Comparison of ENCODE assay signal across 20 cellular contexts in the genomic region with DNA sequence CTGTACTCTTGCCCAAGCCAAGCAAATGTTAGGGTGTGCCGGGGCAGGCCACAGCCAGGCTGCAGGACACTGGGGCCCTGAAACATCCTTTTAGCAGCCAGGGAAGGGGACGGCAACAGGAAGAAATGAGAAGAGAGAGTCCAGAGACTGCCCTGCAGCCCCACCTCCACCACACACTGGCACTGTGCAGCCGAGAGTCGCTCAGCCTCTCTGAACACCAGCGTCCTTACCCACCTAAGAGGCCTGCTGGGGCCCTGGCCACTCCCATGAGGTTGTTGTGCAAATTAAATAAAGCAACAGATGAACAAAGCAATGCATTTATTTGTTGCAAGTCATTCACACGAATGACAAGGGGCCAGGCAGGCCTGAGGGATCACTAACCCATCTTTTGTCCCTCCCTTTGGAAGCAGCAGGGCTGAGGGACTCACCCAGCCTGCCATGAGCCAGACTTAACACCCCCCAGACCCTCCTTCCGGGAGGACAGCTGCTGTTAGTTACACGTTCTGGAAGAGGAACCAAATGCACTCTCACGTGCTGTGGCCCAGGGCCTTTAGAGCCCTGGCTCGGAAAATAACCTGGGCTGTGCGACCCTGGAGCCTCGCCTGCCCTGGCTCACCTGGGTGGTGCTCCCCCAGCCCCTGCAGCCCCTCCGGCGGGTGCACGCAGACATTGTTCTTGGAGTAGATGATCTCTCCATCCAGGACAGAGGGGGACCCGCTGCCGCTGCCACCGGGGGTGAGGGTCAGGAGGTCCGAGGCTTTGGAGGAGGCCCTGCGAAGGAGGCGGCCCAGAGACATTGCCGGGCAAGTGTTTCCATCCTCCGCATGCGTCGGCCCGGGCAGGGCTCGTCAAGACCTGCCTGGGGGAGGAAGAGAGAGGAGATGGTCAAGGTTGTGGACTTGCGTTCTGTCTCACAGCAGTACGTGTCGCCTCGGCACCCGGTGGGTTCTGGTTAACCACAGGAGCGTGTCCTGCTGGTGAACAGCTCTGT. TPM values are rescaled to one million over a fixed set of nuclear protein-coding genes. Genes with fewer than 3 reads are reported as not detected.
DNase-seq lines count a peak whose midpoint lies in the region; ATAC-seq, FAIRE-seq and TF ChIP-seq lines count a peak whose summit lies in the region.
"Had no signal": no experiment of that assay in that cellular context is flagged by ENCODE, and none has a peak within 500 bp of the region (broad histone marks: within the 10 kb centered on the region; RNA-seq: fewer than 3 reads in every experiment).

No MANE protein-coding gene starts in this region.

- POLR2A ChIA-PET in naive thymus-derived CD8-positive, alpha-beta T cell (lab: Charles Lee), result no interaction called here

- H3K27ac ChIP-seq in HUES64 (ENCODE audit: low read depth, low read length), result peak overlapping the region; percentile 40; the same call in 1 of the 2 replicates
- H3K27ac ChIP-seq: SJCRH30 had no signal

- H3K27me3 Mint-ChIP-seq in neural crest cell (ENCODE audit: low read depth), result no peaks in the 10 kb centered on the region
- H3K27me3 Mint-ChIP-seq in naive thymus-derived CD8-positive, alpha-beta T cell, result no peaks in the 10 kb centered on the region
- H3K27me3 Mint-ChIP-seq: IgD-negative memory B cell had no signal

- TF ChIP-seq CTCF in bronchial epithelial cell (IDR thresholded peaks at IDR 0.05; ENCODE audit: insufficient read depth, low read length, severe bottlenecking) (no peak), neural crest cell (conservative IDR thresholded peaks at IDR 0.05) (no peak)

- H3K27me3 ChIP-seq in HUES64 (ENCODE audit: insufficient read depth, low read length) (no peaks in the 10 kb centered on the region), bronchial epithelial cell (ENCODE audit: control insufficient read depth, insufficient read depth, low read length) (no peaks in the 10 kb centered on the region)
- H3K27me3 ChIP-seq: SJCRH30 had no signal

- no peaks in the 10 kb centered on the region for H3K9me3 ChIP-seq in HUES64 (ENCODE audit: insufficient read depth, low read depth, low read length)
- H3K9me3 ChIP-seq: SJCRH30 had no signal

- H3K4me3 ChIP-seq in HUES64 (ENCODE audit: low read length), result no peak overlapping the region
- H3K4me3 ChIP-seq in bronchial epithelial cell (ENCODE audit: low read depth, low read length), result no peak overlapping the region
- H3K4me3 ChIP-seq: SJCRH30 had no signal

- H3K4me1 ChIP-seq in HUES64 (ENCODE audit: insufficient read depth, low read length), result no peaks in the 10 kb centered on the region
- H3K4me1 ChIP-seq: SJCRH30 had no signal

- peaks cover 24% of the 10 kb centered on the region for H3K4me1 Mint-ChIP-seq in neural crest cell
- peaks cover 0 to 4% (median 2%) of the 10 kb centered on the region in 4 donors for H3K4me1 Mint-ChIP-seq in naive thymus-derived CD8-positive, alpha-beta T cell

- H3K9ac ChIP-seq in HUES64 (ENCODE audit: low read depth, low read length), result no peak overlapping the region

- DNase-seq in bronchial epithelial cell (ENCODE audit: low read depth), result no peak
- no peak for DNase-seq in neural crest cell (ENCODE audit: low read depth, low spot score)
- no peak for DNase-seq in urothelium cell line (ENCODE audit: low spot score)
- no peak for DNase-seq in naive thymus-derived CD8-positive, alpha-beta T cell
- DNase-seq in NCI-H446 (lab: John Stamatoyannopoulos, UW), result no peak
- DNase-seq: CD4-positive, CD25-positive, alpha-beta regulatory T cell; COR-L47; DMS79; H9; HFFc6; MV-4-11; NCI-H1694; NCI-H2081; NCI-H2171 treated with DMSO at 0.1 percent for 48 hours; NCI-H526 treated with DMSO at 0.1 percent for 48 hours; PC-3; SJCRH30 had no signal

- FAIRE-seq in bronchial epithelial cell (lab: Jason Lieb, UNC), result peak; percentile 7
- FAIRE-seq in urothelium cell line (lab: Jason Lieb, UNC), result peak; percentile 69

- H3K9me3 Mint-ChIP-seq in neural crest cell, result no peaks in the 10 kb centered on the region
- H3K9me3 Mint-ChIP-seq in naive thymus-derived CD8-positive, alpha-beta T cell, result no peaks in the 10 kb centered on the region
- H3K9me3 Mint-ChIP-seq: CD4-positive, CD25-positive, alpha-beta regulatory T cell; H9 had no signal

- H3K36me3 Mint-ChIP-seq in neural crest cell (ENCODE audit: low read depth), result peaks cover 9% of the 10 kb centered on the region
- peaks cover 0 to 5% (median 2%) of the 10 kb centered on the region in 3 donors for H3K36me3 Mint-ChIP-seq in naive thymus-derived CD8-positive, alpha-beta T cell
- H3K36me3 Mint-ChIP-seq: CD4-positive, CD25-positive, alpha-beta regulatory T cell; IgD-negative memory B cell had no signal

- peak overlapping the region; percentile 78 for H3K27ac Mint-ChIP-seq in neural crest cell (ENCODE audit: unreplicated experiment)
- H3K27ac Mint-ChIP-seq in naive thymus-derived CD8-positive, alpha-beta T cell, result peak overlapping the region in 1 of 10 donors; percentile 1
- H3K27ac Mint-ChIP-seq: CD4-positive, CD25-positive, alpha-beta regulatory T cell; HFFc6; IgD-negative memory B cell had no signal

- no peak for ATAC-seq in naive thymus-derived CD8-positive, alpha-beta T cell
- ATAC-seq in GM21381 (IDR thresholded peaks at IDR 0.05; ENCODE audit: unreplicated experiment), result no peak
- ATAC-seq: PC-3 had no signal

- 90% methylated on average over 33 of the region's 33 CpGs for WGBS in HUES64

- H3K4me3 Mint-ChIP-seq in neural crest cell, result peak overlapping the region; percentile 15
- no peak overlapping the region for H3K4me3 Mint-ChIP-seq in naive thymus-derived CD8-positive, alpha-beta T cell
- H3K4me3 Mint-ChIP-seq: CD4-positive, CD25-positive, alpha-beta regulatory T cell; H9; HFFc6; IgD-negative memory B cell had no signal

- H3K36me3 ChIP-seq in HUES64 (ENCODE audit: insufficient read depth, low read length), result peaks cover 22% of the 10 kb centered on the region
- H3K36me3 ChIP-seq in bronchial epithelial cell (ENCODE audit: control insufficient read depth, insufficient read depth, low read length), result peaks cover 9% of the 10 kb centered on the region

RNA-seq across cellular contexts. Expression of a gene that starts 22.6 kb away (rescaled TPM):
- 40.4 TPM for polyA plus RNA-seq in HUES64 (2013, experiment 1 of 2)
- polyA plus RNA-seq in HUES64 (2013, experiment 2 of 2), result 44.6 TPM
- 23.7 and 33.2 TPM in 2 replicates for total RNA-seq in bronchial epithelial cell
- total RNA-seq in neural crest cell, result 96.2 and 96.5 TPM in 2 replicates
- total RNA-seq in naive thymus-derived CD8-positive, alpha-beta T cell, result 1 to 10 TPM; 2.6 to 3.1 TPM
- under 1 TPM; 0.48 to 0.89 (median 0.50) TPM for polyA plus RNA-seq in naive thymus-derived CD8-positive, alpha-beta T cell

RNA-seq across cellular contexts. Expression of a gene that starts 23.4 kb away (rescaled TPM):
- polyA plus RNA-seq in HUES64 (2013, experiment 1 of 2), result 5.9 TPM
- polyA plus RNA-seq in HUES64 (2013, experiment 2 of 2), result 6.0 TPM
- total RNA-seq in bronchial epithelial cell, result 0.79 and 1.7 TPM in 2 replicates
- 22.7 and 23.8 TPM in 2 replicates for total RNA-seq in neural crest cell
- total RNA-seq in naive thymus-derived CD8-positive, alpha-beta T cell, result 1 to 10 TPM; 4.2 to 4.8 TPM
- under 1 TPM in 1 of 3 donors, not detected in 2; 0.37 TPM for polyA plus RNA-seq in naive thymus-derived CD8-positive, alpha-beta T cell
- polyA plus RNA-seq: CD4-positive, CD25-positive, alpha-beta regulatory T cell; IgD-negative memory B cell had no signal
